Comparison of ENCODE assay signal across 8 cellular contexts in genomic region chr3:194682651-194683310, GRCh38. TPM values are rescaled to one million over a fixed set of nuclear protein-coding genes. Genes with fewer than 3 reads are reported as not detected.
A peak's percentile ranks its signal among the peaks of the same experiment; 100 is the strongest.
DNase-seq lines count a peak whose midpoint lies in the region; ATAC-seq and TF ChIP-seq lines count a peak whose summit lies in the region.

No MANE protein-coding gene starts in this region.

- no TSS peak for BruUV-seq in PC-9 (replicated peaks; lab: Mats Ljungman, UMichigan)

- H3K36me3 ChIP-seq in PC-9 (ENCODE audit: low read depth), result no peaks in the 10 kb centered on the region

- H3K4me3 ChIP-seq in LNCaP clone FGC (ENCODE audit: low read depth, low read length) (no peak overlapping the region), PC-9 (no peak overlapping the region)

- H3K9me2 ChIP-seq in PC-9 (ENCODE audit: insufficient read depth), result no peaks in the 10 kb centered on the region

- CTCF ChIA-PET in PC-9 (lab: Charles Lee), result interaction anchor here (0.5 to 1.8 kb wide), 27 partner anchors 11 to 589 kb away, joined by 3 to 14 read pairs (median 5); partner anchors contain the start of genes LSG1 and XXYLT1

- no peak overlapping the region for H3K4me3 Mint-ChIP-seq in activated T-cell treated with anti-CD3 and anti-CD28 coated beads, Interleukin-2, amount 50 U/mL, for 4 hours
- H3K4me3 Mint-ChIP-seq in neural crest cell, result peak overlapping the region; percentile 32

- peaks cover 19% of the 10 kb centered on the region for H3K4me1 ChIP-seq in PC-9 (replicated peaks; ENCODE audit: insufficient read depth)

- intact Hi-C loops in PC-9 (cut with micrococcal nuclease; ENCODE audit: unreplicated experiment), result loop anchor here (1.0 to 2.0 kb wide), 10 partner anchors 189 to 840 kb away; partner anchors contain the start of gene XXYLT1

- H3K27me3 ChIP-seq in PC-9 (ENCODE audit: insufficient read depth, low read depth), result no peaks in the 10 kb centered on the region

- DNase-seq in CMK (ENCODE audit: low read depth) (peak; percentile 64), LNCaP clone FGC (ENCODE audit: low read depth) (peak; percentile 92), PC-9 (peak; percentile 82 to 94), fibroblast of gingiva (ENCODE audit: low read depth) (peak; percentile 76), neural crest cell (ENCODE audit: low read depth, low spot score) (peak; percentile 57), superior temporal gyrus (ENCODE audit: extremely low spot score) (peak; percentile 92)
- DNase-seq in activated T-cell treated with anti-CD3 and anti-CD28 coated beads, Interleukin-2, amount 50 U/mL, for 4 hours, result peak; percentile 51

- H3K9me3 Mint-ChIP-seq in activated T-cell treated with anti-CD3 and anti-CD28 coated beads, Interleukin-2, amount 50 U/mL, for 4 hours, result no peaks in the 10 kb centered on the region
- H3K9me3 Mint-ChIP-seq in neural crest cell, result no peaks in the 10 kb centered on the region

- H3K4me2 ChIP-seq in PC-9, result peak overlapping the region; percentile 49

- POLR2A ChIA-PET in PC-9 (lab: Charles Lee; ENCODE audit: unreplicated experiment), result interaction anchor here (0.5 to 1.1 kb wide), 10 partner anchors 11 to 579 kb away, joined by 3 to 8 read pairs (median 4); no protein-coding TSS in a partner anchor

- H3K36me3 Mint-ChIP-seq in activated T-cell treated with anti-CD3 and anti-CD28 coated beads, Interleukin-2, amount 50 U/mL, for 4 hours (ENCODE audit: insufficient read depth), result peaks cover 2% of the 10 kb centered on the region
- no peaks in the 10 kb centered on the region for H3K36me3 Mint-ChIP-seq in neural crest cell (ENCODE audit: low read depth)

- no peaks in the 10 kb centered on the region for H3K9me3 ChIP-seq in PC-9 (ENCODE audit: insufficient read depth, low read depth)

- H3F3A ChIP-seq in PC-9 (ENCODE audit: insufficient read depth, low read depth), result peaks cover 11% of the 10 kb centered on the region; the same call in 1 of the 2 replicates

- peaks cover 39% of the 10 kb centered on the region for H3K4me1 Mint-ChIP-seq in activated T-cell treated with anti-CD3 and anti-CD28 coated beads, Interleukin-2, amount 50 U/mL, for 4 hours (ENCODE audit: low read depth)
- peaks cover 17% of the 10 kb centered on the region for H3K4me1 Mint-ChIP-seq in neural crest cell

- peaks cover 4% of the 10 kb centered on the region; the same call in 1 of the 2 replicates for H3K79me2 ChIP-seq in PC-9 (ENCODE audit: low read depth)

- no peak overlapping the region for H3K27ac Mint-ChIP-seq in neural crest cell (ENCODE audit: unreplicated experiment)

- H2AFZ ChIP-seq in PC-9, result no peak overlapping the region

- peaks cover 10% of the 10 kb centered on the region for H3K27me3 Mint-ChIP-seq in activated T-cell treated with anti-CD3 and anti-CD28 coated beads, Interleukin-2, amount 50 U/mL, for 4 hours (ENCODE audit: low read depth)
- H3K27me3 Mint-ChIP-seq in neural crest cell (ENCODE audit: low read depth), result peaks cover 61% of the 10 kb centered on the region

- no peaks in the 10 kb centered on the region for H4K20me1 ChIP-seq in PC-9 (ENCODE audit: insufficient read depth)

- H3K27ac ChIP-seq in PC-9, result 0 out of 2 replicates have a peak overlapping the region, but pooled peaks have one; percentile 13

- peak; percentile 55 for ATAC-seq in GM21447 (IDR thresholded peaks at IDR 0.05; ENCODE audit: unreplicated experiment)
- peak; percentile 56 to 64 for ATAC-seq in activated T-cell treated with anti-CD3 and anti-CD28 coated beads, Interleukin-2, amount 50 U/mL, for 4 hours

- TF ChIP-seq CTCF in LNCaP clone FGC (IDR thresholded peaks at IDR 0.05; ENCODE audit: control insufficient read depth, extremely low read depth, insufficient read depth) (peak; percentile 89), PC-9 (conservative IDR thresholded peaks at IDR 0.05) (peak; percentile 81), neural crest cell (conservative IDR thresholded peaks at IDR 0.05) (peak; percentile 94)

RNA-seq across cellular contexts. Expression of gene FAM43A, which starts 2.9 kb away (rescaled TPM):
- total RNA-seq in PC-9 (2021) (8.8 and 12.8 TPM in 2 replicates), neural crest cell (1.4 TPM in 2 replicates)
- 10 to 100 TPM in 2 of 3 donors, 1 to 10 TPM in 1; 9.9 to 27.8 (median 19.8) TPM for total RNA-seq in activated T-cell treated with anti-CD3 and anti-CD28 coated beads, Interleukin-2, amount 50 U/mL, for 4 hours

RNA-seq across cellular contexts. Expression of gene LSG1, which starts 10.8 kb away (rescaled TPM):
- total RNA-seq in PC-9 (2021), result 59.2 and 71.8 TPM in 2 replicates
- total RNA-seq in activated T-cell treated with anti-CD3 and anti-CD28 coated beads, Interleukin-2, amount 50 U/mL, for 4 hours, result 10 to 100 TPM; 68.4 to 82.0 (median 70.3) TPM
- 45.0 and 45.5 TPM in 2 replicates for total RNA-seq in neural crest cell

RNA-seq across cellular contexts. Expression of gene TMEM44, which starts 49.6 kb away (rescaled TPM):
- total RNA-seq in PC-9 (2021) (37.5 and 52.7 TPM in 2 replicates), neural crest cell (37.3 and 43.8 TPM in 2 replicates)
- total RNA-seq in activated T-cell treated with anti-CD3 and anti-CD28 coated beads, Interleukin-2, amount 50 U/mL, for 4 hours, result 1 to 10 TPM; 1.1 to 2.4 (median 2.0) TPM

Comparison
In these comparisons a context has a peak if more than half of its experiments do, and no peak if none do; other contexts are left out.
1. RNA of gene TMEM44, which starts 49.6 kb away (total RNA-seq): 37.3 to 43.8 TPM in neural crest cell and 37.5 to 52.7 TPM in PC-9; 1.1 to 2.4 TPM in activated T-cell treated with anti-CD3 and anti-CD28 coated beads, Interleukin-2, amount 50 U/mL, for 4 hours; every median in the first group is over 10 times any median in the second.
2. Peak in every context shown above with its lines, with median percentiles within 50 percentile points of each other: DNase-seq and CTCF ChIP-seq.